Comparison of ENCODE assay signal across 9 cellular contexts in genomic region chr16:19945934-19946333, GRCh38.
"Had no signal": no experiment of that assay in that cellular context is flagged by ENCODE, and none has a peak within 500 bp of the region (broad histone marks: within the 10 kb centered on the region; RNA-seq: fewer than 3 reads in every experiment).

No MANE protein-coding gene starts in this region.

- H3K27ac Mint-ChIP-seq: GM23338, HFFc6 had no signal

- H3K4me3 Mint-ChIP-seq: GM23338, HFFc6 had no signal

- H3K9me3 Mint-ChIP-seq: HFFc6 had no signal

- H3K36me3 ChIP-seq: HAP-1 had no signal

- ATAC-seq: GM23338, HCT116, K562 had no signal

- H3K27ac ChIP-seq: HL-60 had no signal

- H3K9me3 ChIP-seq: HAP-1 had no signal

- H3K4me2 ChIP-seq: GM23338 had no signal

- FAIRE-seq: K562 had no signal

- H3K4me1 ChIP-seq: HAP-1 had no signal

- H3K4me3 ChIP-seq: GM23338, HAP-1, K562 had no signal

- DNase-seq: H7, HFFc6, IMR-90, KG1 had no signal
